Comparison of ENCODE assay signal across 8 cellular contexts in genomic region chr1:182249201-182249676, GRCh38.
DNase-seq lines count a peak whose midpoint lies in the region; ATAC-seq and TF ChIP-seq lines count a peak whose summit lies in the region.

No MANE protein-coding gene starts in this region.

- H3K4me1 Mint-ChIP-seq in activated CD8-positive, alpha-beta T cell treated with anti-CD3 and anti-CD28 coated beads for 36 hours (ENCODE audit: low read depth): peaks cover 9% of the 10 kb centered on the region
- H3K4me1 Mint-ChIP-seq in activated CD8-positive, alpha-beta T cell treated with anti-CD3 and anti-CD28 coated beads, Interleukin-2, amount 10 ng/mL, durations not matched to agents 7 days and 5 days (ENCODE audit: low read depth): peaks cover 7% of the 10 kb centered on the region
- peaks cover 29% of the 10 kb centered on the region for H3K4me1 Mint-ChIP-seq in activated T-helper 1 cell treated with anti-CD3 and anti-CD28 coated beads, Interleukin-12 subunit alpha, Interleukin-12 subunit beta, Interleukin-2, Interleukin-4 antibody, amounts not matched to agents 30 ng/mL and 10 ng/mL and 1 ng/mL, durations not matched to agents 14 hours and 24 hours and 36 hours (ENCODE audit: low read depth)
- H3K4me1 Mint-ChIP-seq in chondrocyte (ENCODE audit: low read depth): no peaks in the 10 kb centered on the region

- H3K9me3 Mint-ChIP-seq in activated CD8-positive, alpha-beta T cell treated with anti-CD3 and anti-CD28 coated beads for 36 hours: no peaks in the 10 kb centered on the region
- H3K9me3 Mint-ChIP-seq in activated CD8-positive, alpha-beta T cell treated with anti-CD3 and anti-CD28 coated beads, Interleukin-2, amount 10 ng/mL, durations not matched to agents 7 days and 5 days (ENCODE audit: insufficient read depth): no peaks in the 10 kb centered on the region
- H3K9me3 Mint-ChIP-seq in activated T-helper 1 cell treated with anti-CD3 and anti-CD28 coated beads, Interleukin-12 subunit alpha, Interleukin-12 subunit beta, Interleukin-2, Interleukin-4 antibody, amounts not matched to agents 30 ng/mL and 10 ng/mL and 1 ng/mL, durations not matched to agents 14 hours and 24 hours and 36 hours: no peaks in the 10 kb centered on the region
- H3K9me3 Mint-ChIP-seq in chondrocyte (ENCODE audit: low read depth): no peaks in the 10 kb centered on the region

- H3K4me3 Mint-ChIP-seq in activated CD8-positive, alpha-beta T cell treated with anti-CD3 and anti-CD28 coated beads for 36 hours: no peak overlapping the region
- no peak overlapping the region for H3K4me3 Mint-ChIP-seq in activated CD8-positive, alpha-beta T cell treated with anti-CD3 and anti-CD28 coated beads, Interleukin-2, amount 10 ng/mL, durations not matched to agents 7 days and 5 days
- no peak overlapping the region for H3K4me3 Mint-ChIP-seq in activated T-helper 1 cell treated with anti-CD3 and anti-CD28 coated beads, Interleukin-12 subunit alpha, Interleukin-12 subunit beta, Interleukin-2, Interleukin-4 antibody, amounts not matched to agents 30 ng/mL and 10 ng/mL and 1 ng/mL, durations not matched to agents 14 hours and 24 hours and 36 hours
- no peak overlapping the region for H3K4me3 Mint-ChIP-seq in chondrocyte (ENCODE audit: unreplicated experiment)

- H3K36me3 Mint-ChIP-seq in activated CD8-positive, alpha-beta T cell treated with anti-CD3 and anti-CD28 coated beads for 36 hours (ENCODE audit: low read depth): no peaks in the 10 kb centered on the region
- H3K36me3 Mint-ChIP-seq in activated CD8-positive, alpha-beta T cell treated with anti-CD3 and anti-CD28 coated beads, Interleukin-2, amount 10 ng/mL, durations not matched to agents 7 days and 5 days (ENCODE audit: low read depth): no peaks in the 10 kb centered on the region
- H3K36me3 Mint-ChIP-seq in activated T-helper 1 cell treated with anti-CD3 and anti-CD28 coated beads, Interleukin-12 subunit alpha, Interleukin-12 subunit beta, Interleukin-2, Interleukin-4 antibody, amounts not matched to agents 30 ng/mL and 10 ng/mL and 1 ng/mL, durations not matched to agents 14 hours and 24 hours and 36 hours (ENCODE audit: low read depth): peaks cover 7% of the 10 kb centered on the region
- no peaks in the 10 kb centered on the region for H3K36me3 Mint-ChIP-seq in chondrocyte (ENCODE audit: low read depth)

- H3K27ac Mint-ChIP-seq in activated CD8-positive, alpha-beta T cell treated with anti-CD3 and anti-CD28 coated beads for 36 hours: no peak overlapping the region
- H3K27ac Mint-ChIP-seq in activated CD8-positive, alpha-beta T cell treated with anti-CD3 and anti-CD28 coated beads, Interleukin-2, amount 10 ng/mL, durations not matched to agents 7 days and 5 days: no peak overlapping the region
- peak overlapping the region; percentile 86 for H3K27ac Mint-ChIP-seq in activated T-helper 1 cell treated with anti-CD3 and anti-CD28 coated beads, Interleukin-12 subunit alpha, Interleukin-12 subunit beta, Interleukin-2, Interleukin-4 antibody, amounts not matched to agents 30 ng/mL and 10 ng/mL and 1 ng/mL, durations not matched to agents 14 hours and 24 hours and 36 hours
- H3K27ac Mint-ChIP-seq in chondrocyte (ENCODE audit: unreplicated experiment): no peak overlapping the region

- no peaks in the 10 kb centered on the region for H3K27me3 Mint-ChIP-seq in activated CD8-positive, alpha-beta T cell treated with anti-CD3 and anti-CD28 coated beads for 36 hours
- H3K27me3 Mint-ChIP-seq in activated CD8-positive, alpha-beta T cell treated with anti-CD3 and anti-CD28 coated beads, Interleukin-2, amount 10 ng/mL, durations not matched to agents 7 days and 5 days (ENCODE audit: low read depth): peaks cover 2% of the 10 kb centered on the region
- H3K27me3 Mint-ChIP-seq in activated T-helper 1 cell treated with anti-CD3 and anti-CD28 coated beads, Interleukin-12 subunit alpha, Interleukin-12 subunit beta, Interleukin-2, Interleukin-4 antibody, amounts not matched to agents 30 ng/mL and 10 ng/mL and 1 ng/mL, durations not matched to agents 14 hours and 24 hours and 36 hours (ENCODE audit: insufficient read depth): no peaks in the 10 kb centered on the region
- peaks cover 5% of the 10 kb centered on the region for H3K27me3 Mint-ChIP-seq in chondrocyte (ENCODE audit: low read depth)

- CTCF ChIA-PET in activated CD8-positive, alpha-beta T cell treated with anti-CD3 and anti-CD28 coated beads for 36 hours (lab: Charles Lee): interaction anchor here (0.8 to 2.1 kb wide), 4 partner anchors 8 to 148 kb away, joined by 3 to 8 read pairs (median 4); no protein-coding TSS in a partner anchor
- CTCF ChIA-PET in activated CD8-positive, alpha-beta T cell treated with anti-CD3 and anti-CD28 coated beads, Interleukin-2, amount 10 ng/mL, durations not matched to agents 7 days and 5 days (lab: Charles Lee): interaction anchor here (1.0 to 5.3 kb wide), 4 partner anchors 105 to 169 kb away, joined by 4 to 29 read pairs (median 8); no protein-coding TSS in a partner anchor

- no peak for TF ChIP-seq CTCF in activated CD8-positive, alpha-beta T cell treated with anti-CD3 and anti-CD28 coated beads for 36 hours (IDR thresholded peaks at IDR 0.05)
- TF ChIP-seq CTCF in chondrocyte (IDR thresholded peaks at IDR 0.05): no peak

- peak; percentile 81 for ATAC-seq in activated CD8-positive, alpha-beta T cell treated with anti-CD3 and anti-CD28 coated beads for 36 hours
- no peak for ATAC-seq in activated CD8-positive, alpha-beta T cell treated with anti-CD3 and anti-CD28 coated beads, Interleukin-2, amount 10 ng/mL, durations not matched to agents 7 days and 5 days
- ATAC-seq in HG02938 (IDR thresholded peaks at IDR 0.05; ENCODE audit: unreplicated experiment): peak; percentile 64
- peak; percentile 86 for ATAC-seq in stimulated activated naive CD8-positive, alpha-beta T cell treated with anti-CD3 and anti-CD28 coated beads, Interleukin-15, Interleukin-2, amounts not matched to agents 100 U/mL and 50 U/mL, for 24 hours
- ATAC-seq in HG02970 (IDR thresholded peaks at IDR 0.05; ENCODE audit: low FRiP score, unreplicated experiment): no peak

- POLR2A ChIA-PET in activated CD8-positive, alpha-beta T cell treated with anti-CD3 and anti-CD28 coated beads for 36 hours (lab: Charles Lee): interaction anchor here (0.6 kb wide), 1 partner anchor 53 kb away, joined by 3 read pairs; no protein-coding TSS in a partner anchor
- POLR2A ChIA-PET in activated CD8-positive, alpha-beta T cell treated with anti-CD3 and anti-CD28 coated beads, Interleukin-2, amount 10 ng/mL, durations not matched to agents 7 days and 5 days (lab: Charles Lee): interaction anchor here (0.8 kb wide), 1 partner anchor 11 kb away, joined by 3 read pairs; no protein-coding TSS in a partner anchor

- peak; percentile 44 for DNase-seq in activated CD8-positive, alpha-beta T cell treated with anti-CD3 and anti-CD28 coated beads for 36 hours
- no peak for DNase-seq in activated CD8-positive, alpha-beta T cell treated with anti-CD3 and anti-CD28 coated beads, Interleukin-2, amount 10 ng/mL, durations not matched to agents 7 days and 5 days
- peak; percentile 53 for DNase-seq in activated T-helper 1 cell treated with anti-CD3 and anti-CD28 coated beads, Interleukin-12 subunit alpha, Interleukin-12 subunit beta, Interleukin-2, Interleukin-4 antibody, amounts not matched to agents 30 ng/mL and 10 ng/mL and 1 ng/mL, durations not matched to agents 14 hours and 24 hours and 36 hours (ENCODE audit: low spot score)
- DNase-seq in stimulated activated naive CD8-positive, alpha-beta T cell treated with anti-CD3 and anti-CD28 coated beads, Interleukin-15, Interleukin-2, amounts not matched to agents 100 U/mL and 50 U/mL, for 24 hours: peak; percentile 32
- no peak for DNase-seq in chondrocyte (ENCODE audit: low spot score)
- no peak for DNase-seq in NCI-H2107 (lab: John Stamatoyannopoulos, UW)

- intact Hi-C loops in activated CD8-positive, alpha-beta T cell treated with anti-CD3 and anti-CD28 coated beads for 36 hours (cut with micrococcal nuclease): no loop called here
- intact Hi-C loops in activated T-helper 1 cell treated with anti-CD3 and anti-CD28 coated beads, Interleukin-12 subunit alpha, Interleukin-12 subunit beta, Interleukin-2, Interleukin-4 antibody, amounts not matched to agents 30 ng/mL and 10 ng/mL and 1 ng/mL, durations not matched to agents 14 hours and 24 hours and 36 hours (cut with micrococcal nuclease): loop anchor here (1.0 to 10.0 kb wide), 14 partner anchors 10 to 1386 kb away; partner anchors contain the start of genes ARPC5, LAMC1 and STX6

Comparison
In these comparisons a context has a peak if more than half of its experiments do, and no peak if none do; other contexts are left out.
1. ATAC-seq: peak in activated CD8-positive, alpha-beta T cell treated with anti-CD3 and anti-CD28 coated beads for 36 hours (single experiment), HG02938 (single experiment) and stimulated activated naive CD8-positive, alpha-beta T cell treated with anti-CD3 and anti-CD28 coated beads, Interleukin-15, Interleukin-2, amounts not matched to agents 100 U/mL and 50 U/mL, for 24 hours (single experiment); none in activated CD8-positive, alpha-beta T cell treated with anti-CD3 and anti-CD28 coated beads, Interleukin-2, amount 10 ng/mL, durations not matched to agents 7 days and 5 days (single experiment) and HG02970 (single experiment).
2. DNase-seq: peak in activated CD8-positive, alpha-beta T cell treated with anti-CD3 and anti-CD28 coated beads for 36 hours (single experiment), activated T-helper 1 cell treated with anti-CD3 and anti-CD28 coated beads, Interleukin-12 subunit alpha, Interleukin-12 subunit beta, Interleukin-2, Interleukin-4 antibody, amounts not matched to agents 30 ng/mL and 10 ng/mL and 1 ng/mL, durations not matched to agents 14 hours and 24 hours and 36 hours (single experiment) and stimulated activated naive CD8-positive, alpha-beta T cell treated with anti-CD3 and anti-CD28 coated beads, Interleukin-15, Interleukin-2, amounts not matched to agents 100 U/mL and 50 U/mL, for 24 hours (single experiment); none in activated CD8-positive, alpha-beta T cell treated with anti-CD3 and anti-CD28 coated beads, Interleukin-2, amount 10 ng/mL, durations not matched to agents 7 days and 5 days (single experiment), chondrocyte (single experiment) and NCI-H2107 (single experiment).